Comparison of ENCODE assay signal across 8 cellular contexts in genomic region chr12:108826115-108826806, GRCh38. TPM values are rescaled to one million over a fixed set of nuclear protein-coding genes. Genes with fewer than 3 reads are reported as not detected.
DNase-seq lines count a peak whose midpoint lies in the region; ATAC-seq, FAIRE-seq and TF ChIP-seq lines count a peak whose summit lies in the region.

No MANE protein-coding gene starts in this region.

- DNase-seq in A673 (ENCODE audit: low spot score) = no peak
- DNase-seq in H54 (ENCODE audit: insufficient read length, low spot score) = peak; percentile 61
- DNase-seq in activated T-helper 2 cell treated with anti-CD3 and anti-CD28 coated beads, Interferon-gamma antibody, Interleukin-2, Interleukin-4, amounts not matched to agents 10 μg/mL and 5 μg/mL and 100 μg/mL, durations not matched to agents 14 hours and 24 hours and 36 hours (ENCODE audit: low spot score) = no peak
- peak; percentile 75 to 81 (median 80) for DNase-seq in heart left ventricle
- DNase-seq in renal cortical epithelial cell (ENCODE audit: low read depth) = peak; percentile 88
- no peak for DNase-seq in COLO668 (lab: John Stamatoyannopoulos, UW; ENCODE audit: unreplicated experiment)
- DNase-seq in stimulated activated naive CD4-positive, alpha-beta T cell (lab: John Stamatoyannopoulos, UW) = no peak

- H3K36me3 ChIP-seq in A673 (ENCODE audit: insufficient read depth, low read length, poor library complexity, severe bottlenecking) (peaks cover 31% of the 10 kb centered on the region), heart left ventricle (peaks cover 0 to 48% (median 36%) of the 10 kb centered on the region in 9 donors)

- POLR2A ChIA-PET in A673 (lab: Charles Lee; ENCODE audit: low non-redundant PET) = no interaction called here

- ATAC-seq in heart left ventricle (peak; percentile 62 to 77 (median 66)), GM18519 (IDR thresholded peaks at IDR 0.05; ENCODE audit: low FRiP score, unreplicated experiment) (no peak)

- H3K4me3 ChIP-seq in A673 (ENCODE audit: low read depth, low read length, poor library complexity, severe bottlenecking) (no peak overlapping the region), heart left ventricle (peak overlapping the region in 9 of 12 donors; percentile 15 to 36 (median 24))

- peaks cover 69% of the 10 kb centered on the region for H3K4me1 Mint-ChIP-seq in activated T-helper 2 cell treated with anti-CD3 and anti-CD28 coated beads, Interferon-gamma antibody, Interleukin-2, Interleukin-4, amounts not matched to agents 10 μg/mL and 5 μg/mL and 100 μg/mL, durations not matched to agents 14 hours and 24 hours and 36 hours (ENCODE audit: low read depth)

- no peaks in the 10 kb centered on the region for H3K9me3 Mint-ChIP-seq in activated T-helper 2 cell treated with anti-CD3 and anti-CD28 coated beads, Interferon-gamma antibody, Interleukin-2, Interleukin-4, amounts not matched to agents 10 μg/mL and 5 μg/mL and 100 μg/mL, durations not matched to agents 14 hours and 24 hours and 36 hours

- H3K4me3 Mint-ChIP-seq in activated T-helper 2 cell treated with anti-CD3 and anti-CD28 coated beads, Interferon-gamma antibody, Interleukin-2, Interleukin-4, amounts not matched to agents 10 μg/mL and 5 μg/mL and 100 μg/mL, durations not matched to agents 14 hours and 24 hours and 36 hours (ENCODE audit: low read depth) = peak overlapping the region; percentile 53

- H3K9me3 ChIP-seq in A673 (ENCODE audit: low read depth, low read length, poor library complexity, severe bottlenecking) = no peaks in the 10 kb centered on the region
- no peaks in the 10 kb centered on the region for H3K9me3 ChIP-seq in heart left ventricle

- intact Hi-C loops in A673 (cut with micrococcal nuclease; ENCODE audit: unreplicated experiment) (no loop called here), heart left ventricle (cut with DNase I) (loop anchor here in 1 of 10 donors (10.0 kb wide), 1 partner anchor 521 kb away; no protein-coding TSS in a partner anchor)
- intact Hi-C loops in activated T-helper 2 cell treated with anti-CD3 and anti-CD28 coated beads, Interferon-gamma antibody, Interleukin-2, Interleukin-4, amounts not matched to agents 10 μg/mL and 5 μg/mL and 100 μg/mL, durations not matched to agents 14 hours and 24 hours and 36 hours (cut with micrococcal nuclease) = loop anchor here (10.0 kb wide), 1 partner anchor 269 kb away; the partner anchor contains the start of genes ALKBH2 and UNG

- peaks cover 63% of the 10 kb centered on the region for H3K36me3 Mint-ChIP-seq in activated T-helper 2 cell treated with anti-CD3 and anti-CD28 coated beads, Interferon-gamma antibody, Interleukin-2, Interleukin-4, amounts not matched to agents 10 μg/mL and 5 μg/mL and 100 μg/mL, durations not matched to agents 14 hours and 24 hours and 36 hours (ENCODE audit: low read depth)

- no TSS peak for BruUV-seq in A673 (replicated peaks; lab: Mats Ljungman, UMichigan)

- no peaks in the 10 kb centered on the region for H3K27me3 Mint-ChIP-seq in activated T-helper 2 cell treated with anti-CD3 and anti-CD28 coated beads, Interferon-gamma antibody, Interleukin-2, Interleukin-4, amounts not matched to agents 10 μg/mL and 5 μg/mL and 100 μg/mL, durations not matched to agents 14 hours and 24 hours and 36 hours (ENCODE audit: low read depth)

- peak; percentile 50 for FAIRE-seq in H54 (lab: Jason Lieb, UNC)

- H3K27me3 ChIP-seq in A673 (replicated peaks; ENCODE audit: insufficient read depth, low read depth, low read length, poor library complexity) (no peaks in the 10 kb centered on the region), heart left ventricle (no peaks in the 10 kb centered on the region)

- H3K4me1 ChIP-seq in A673 (ENCODE audit: insufficient read depth, low read length, poor library complexity, severe bottlenecking) = peaks cover 39% of the 10 kb centered on the region
- peaks cover 40 to 94% (median 84%) of the 10 kb centered on the region in 12 donors for H3K4me1 ChIP-seq in heart left ventricle

- H3K27ac ChIP-seq in A673 (ENCODE audit: low read depth, low read length, poor library complexity, severe bottlenecking) (peak overlapping the region; percentile 42), heart left ventricle (peak overlapping the region; percentile 83 to 94 (median 91))

- CTCF ChIA-PET in A673 (lab: Charles Lee) = interaction anchor here (1.1 kb wide), 1 partner anchor 160 kb away, joined by 6 read pairs; no protein-coding TSS in a partner anchor

- TF ChIP-seq POLR2A in H54 (IDR thresholded peaks at IDR 0.05; ENCODE audit: low read depth, low read length) (no peak), heart left ventricle (IDR thresholded peaks at IDR 0.05) (peak in 1 of 2 donors; percentile 11)

- H3K27ac Mint-ChIP-seq in activated T-helper 2 cell treated with anti-CD3 and anti-CD28 coated beads, Interferon-gamma antibody, Interleukin-2, Interleukin-4, amounts not matched to agents 10 μg/mL and 5 μg/mL and 100 μg/mL, durations not matched to agents 14 hours and 24 hours and 36 hours = peak overlapping the region; percentile 76

- no peak for TF ChIP-seq CTCF in A673 (conservative IDR thresholded peaks at IDR 0.05; ENCODE audit: low read depth, low read length)
- TF ChIP-seq CTCF in heart left ventricle (IDR thresholded peaks at IDR 0.05) = peak in 3 of 12 donors; percentile 10 to 29 (median 27)

- WGBS in heart left ventricle, 4 donors = 3 to 13% (median 6%) methylated on average over 16 of the region's 16 CpGs

RNA-seq across cellular contexts. Expression of gene SSH1, which starts 31.1 kb away (rescaled TPM):
- total RNA-seq in A673 (2021) = 36.1 and 39.0 TPM in 2 replicates
- 39.8 and 48.1 TPM in 2 replicates for total RNA-seq in activated T-helper 2 cell treated with anti-CD3 and anti-CD28 coated beads, Interferon-gamma antibody, Interleukin-2, Interleukin-4, amounts not matched to agents 10 μg/mL and 5 μg/mL and 100 μg/mL, durations not matched to agents 14 hours and 24 hours and 36 hours
- 10 to 100 TPM; 20.2 to 45.8 (median 34.3) TPM for total RNA-seq in heart left ventricle
- 10 to 100 TPM in 1 of 2 donors, 1 to 10 TPM in 1; 7.8 to 15.2 TPM for polyA plus RNA-seq in heart left ventricle
- 7.8 and 17.0 TPM in 2 replicates for total RNA-seq in renal cortical epithelial cell

RNA-seq across cellular contexts. Expression of gene DAO, which starts 53.6 kb away (rescaled TPM):
- not detected in 2 replicates for total RNA-seq in A673 (2021)
- total RNA-seq in activated T-helper 2 cell treated with anti-CD3 and anti-CD28 coated beads, Interferon-gamma antibody, Interleukin-2, Interleukin-4, amounts not matched to agents 10 μg/mL and 5 μg/mL and 100 μg/mL, durations not matched to agents 14 hours and 24 hours and 36 hours = not detected in 2 replicates
- total RNA-seq in heart left ventricle = not detected
- not detected for polyA plus RNA-seq in heart left ventricle
- not detected in 2 replicates for total RNA-seq in renal cortical epithelial cell

Comparison
In these comparisons a context has a peak if more than half of its experiments do, and no peak if none do; other contexts are left out.
1. DNase-seq: peak in H54 (single experiment), heart left ventricle (5 of 5) and renal cortical epithelial cell (single experiment); none in A673 (single experiment), activated T-helper 2 cell treated with anti-CD3 and anti-CD28 coated beads, Interferon-gamma antibody, Interleukin-2, Interleukin-4, amounts not matched to agents 10 μg/mL and 5 μg/mL and 100 μg/mL, durations not matched to agents 14 hours and 24 hours and 36 hours (single experiment), COLO668 (single experiment) and stimulated activated naive CD4-positive, alpha-beta T cell (0 of 6).